In genomic region chr21:42336065-42336464, GRCh38 we compare ENCODE assay signal across 13 cellular contexts.
DNase-seq lines count a peak whose midpoint lies in the region; ATAC-seq, FAIRE-seq and TF ChIP-seq lines count a peak whose summit lies in the region.
"Had no signal": no experiment of that assay in that cellular context is flagged by ENCODE, and none has a peak within 500 bp of the region (broad histone marks: within the 10 kb centered on the region; RNA-seq: fewer than 3 reads in every experiment).

No MANE protein-coding gene starts in this region.

- FAIRE-seq in HTR-8/SVneo (lab: Jason Lieb, UNC): no peak
- no peak for FAIRE-seq in H54 (lab: Jason Lieb, UNC)

- H2AFZ ChIP-seq in parathyroid adenoma: peak overlapping the region; percentile 58

- H3K4me1 ChIP-seq in parathyroid adenoma: no peaks in the 10 kb centered on the region

- no peaks in the 10 kb centered on the region for H3K9me3 ChIP-seq in parathyroid adenoma (ENCODE audit: control insufficient read depth, low read length)

- H3K4me3 ChIP-seq in fibroblast of pulmonary artery (replicated peaks; ENCODE audit: low read depth, low read length) (no peak overlapping the region), parathyroid adenoma (ENCODE audit: low read depth, low read length) (peak overlapping the region; percentile 16)

- no peak for ATAC-seq in HG02981 (IDR thresholded peaks at IDR 0.05; ENCODE audit: unreplicated experiment)
- ATAC-seq: natural killer cell treated with Interleukin-12 subunit alpha and Interleukin-12 subunit beta and Interleukin-15 and Interleukin-18, amount 100 ng/mL, for 72 hours had no signal

- no peaks in the 10 kb centered on the region for H3K27me3 ChIP-seq in parathyroid adenoma (ENCODE audit: control insufficient read depth, insufficient read depth, low read length)

- TF ChIP-seq CTCF in fibroblast of pulmonary artery (IDR thresholded peaks at IDR 0.05; ENCODE audit: low read length, missing control alignments) (no peak), parathyroid adenoma (IDR thresholded peaks at IDR 0.05) (no peak)

- H3K9ac ChIP-seq in parathyroid adenoma: no peak overlapping the region

- no peak for TF ChIP-seq POLR2A in H54 (IDR thresholded peaks at IDR 0.05; ENCODE audit: low read depth, low read length)

- H3K4me2 ChIP-seq in parathyroid adenoma (ENCODE audit: low read length): peak overlapping the region; percentile 35

- no peaks in the 10 kb centered on the region for H3K36me3 ChIP-seq in parathyroid adenoma (ENCODE audit: control insufficient read depth, insufficient read depth, low read length)

- H3K79me2 ChIP-seq in parathyroid adenoma: no peaks in the 10 kb centered on the region

- DNase-seq in HTR-8/SVneo (ENCODE audit: insufficient read length, low spot score) (peak; percentile 18), SHP77 (lab: John Stamatoyannopoulos, UW) (peak; percentile 51 to 72), fibroblast of pulmonary artery (ENCODE audit: low read depth) (peak; percentile 22), COLO668 (lab: John Stamatoyannopoulos, UW; ENCODE audit: unreplicated experiment) (no peak), H54 (ENCODE audit: insufficient read length, low spot score) (no peak), NOMO-1 treated with dmso at 0.1 percent for 144 hours (lab: John Stamatoyannopoulos, UW; ENCODE audit: unreplicated experiment) (no peak)
- DNase-seq: activated CD4-positive, alpha-beta T cell treated with anti-CD3 and anti-CD28 coated beads, Interleukin-2, amount 50 U/mL, for 4 hours; activated naive CD4-positive, alpha-beta T cell treated with Interleukin-2 at 50 U/mL for 16 hours; cerebellar nuclear complex; NCI-H1694 had no signal

- H3K27ac ChIP-seq in parathyroid adenoma: no peak overlapping the region

Comparison
In these comparisons a context has a peak if more than half of its experiments do, and no peak if none do; other contexts are left out.
1. DNase-seq: peak in HTR-8/SVneo (single experiment), SHP77 (2 of 2) and fibroblast of pulmonary artery (single experiment); none in COLO668 (single experiment), H54 (single experiment) and NOMO-1 treated with dmso at 0.1 percent for 144 hours (single experiment).